Comparison of ENCODE assay signal across 17 cellular contexts in genomic region chr14:38089123-38089522, GRCh38.
DNase-seq lines count a peak whose midpoint lies in the region; ATAC-seq, FAIRE-seq and TF ChIP-seq lines count a peak whose summit lies in the region.
"Had no signal": no experiment of that assay in that cellular context is flagged by ENCODE, and none has a peak within 500 bp of the region (broad histone marks: within the 10 kb centered on the region; RNA-seq: fewer than 3 reads in every experiment).

No MANE protein-coding gene starts in this region.

- H3K27me3 Mint-ChIP-seq in activated naive CD8-positive, alpha-beta T cell: no peaks in the 10 kb centered on the region
- H3K27me3 Mint-ChIP-seq: memory B cell had no signal

- H4K20me1 ChIP-seq in DOHH2 (ENCODE audit: control insufficient read depth, insufficient read depth, low read depth, low read length): no peaks in the 10 kb centered on the region

- no peak for FAIRE-seq in HTR-8/SVneo (lab: Jason Lieb, UNC)
- FAIRE-seq: astrocyte had no signal

- ATAC-seq in lower lobe of right lung (no peak), HG03520 (IDR thresholded peaks at IDR 0.05; ENCODE audit: unreplicated experiment) (no peak), HG02870 (IDR thresholded peaks at IDR 0.05; ENCODE audit: unreplicated experiment) (no peak)

- H3K27me3 ChIP-seq in A673 (replicated peaks; ENCODE audit: insufficient read depth, low read depth, low read length, poor library complexity) (no peaks in the 10 kb centered on the region), DOHH2 (ENCODE audit: control insufficient read depth, low read length) (no peaks in the 10 kb centered on the region), lower lobe of right lung (ENCODE audit: low read depth) (no peaks in the 10 kb centered on the region)
- H3K27me3 ChIP-seq: hepatocyte had no signal

- peaks cover 36% of the 10 kb centered on the region for H3K4me1 Mint-ChIP-seq in activated naive CD8-positive, alpha-beta T cell (ENCODE audit: low read depth)
- H3K4me1 Mint-ChIP-seq: memory B cell had no signal

- H3K4me3 Mint-ChIP-seq in activated naive CD8-positive, alpha-beta T cell: peak overlapping the region; percentile 73
- H3K4me3 Mint-ChIP-seq: memory B cell had no signal

- no peak for TF ChIP-seq CTCF in A673 (conservative IDR thresholded peaks at IDR 0.05; ENCODE audit: low read depth, low read length)
- TF ChIP-seq CTCF in DOHH2 (IDR thresholded peaks at IDR 0.05; ENCODE audit: low read depth, low read length, poor library complexity, severe bottlenecking): no peak
- TF ChIP-seq CTCF in lower lobe of right lung (IDR thresholded peaks at IDR 0.05): no peak
- no peak for TF ChIP-seq CTCF in GM13977 (IDR thresholded peaks at IDR 0.05; ENCODE audit: extremely low read depth, insufficient read depth, missing control alignments)

- BruUV-seq in A673 (replicated peaks; lab: Mats Ljungman, UMichigan): no TSS peak

- H3K79me2 ChIP-seq in DOHH2 (ENCODE audit: control insufficient read depth, low read length): no peaks in the 10 kb centered on the region
- H3K79me2 ChIP-seq: hepatocyte, parathyroid adenoma had no signal

- no peaks in the 10 kb centered on the region for H3K4me1 ChIP-seq in A673 (ENCODE audit: insufficient read depth, low read length, poor library complexity, severe bottlenecking)
- H3K4me1 ChIP-seq in DOHH2 (ENCODE audit: control insufficient read depth, low read length): peaks cover 15% of the 10 kb centered on the region
- H3K4me1 ChIP-seq in lower lobe of right lung: peaks cover 9% of the 10 kb centered on the region
- H3K4me1 ChIP-seq: parathyroid adenoma had no signal

- no peak overlapping the region for H3K27ac ChIP-seq in A673 (ENCODE audit: low read depth, low read length, poor library complexity, severe bottlenecking)
- no peak overlapping the region for H3K27ac ChIP-seq in DOHH2 (ENCODE audit: low read depth, low read length)
- no peak overlapping the region for H3K27ac ChIP-seq in lower lobe of right lung
- H3K27ac ChIP-seq: hepatocyte, parathyroid adenoma had no signal

- H3K36me3 ChIP-seq in A673 (ENCODE audit: insufficient read depth, low read length, poor library complexity, severe bottlenecking) (no peaks in the 10 kb centered on the region), DOHH2 (ENCODE audit: control insufficient read depth, low read length) (peaks cover 8% of the 10 kb centered on the region; the same call in 1 of the 2 replicates), lower lobe of right lung (no peaks in the 10 kb centered on the region)

- intact Hi-C loops in A673 (cut with micrococcal nuclease; ENCODE audit: unreplicated experiment) (no loop called here), lower lobe of right lung (cut with DNase I) (no loop called here)

- H3F3A ChIP-seq in DOHH2 (ENCODE audit: control insufficient read depth, insufficient read depth): no peaks in the 10 kb centered on the region

- no peaks in the 10 kb centered on the region for H3K9me2 ChIP-seq in DOHH2 (replicated peaks; ENCODE audit: control insufficient read depth, low read length)

- H3K36me3 Mint-ChIP-seq in activated naive CD8-positive, alpha-beta T cell: peaks cover 13% of the 10 kb centered on the region
- H3K36me3 Mint-ChIP-seq: memory B cell had no signal

- in situ Hi-C loops in GM13977 (cut with MboI; ENCODE audit: low pct_unique_long_range_greater_than_20kb, low sequenced_read_pairs, unreplicated experiment): no loop called here

- peak overlapping the region; percentile 18 for H3K27ac Mint-ChIP-seq in activated naive CD8-positive, alpha-beta T cell
- H3K27ac Mint-ChIP-seq: memory B cell had no signal

- POLR2A ChIA-PET in A673 (lab: Charles Lee; ENCODE audit: low non-redundant PET): no interaction called here

- H3K9me3 ChIP-seq in A673 (ENCODE audit: low read depth, low read length, poor library complexity, severe bottlenecking) (peaks cover 6% of the 10 kb centered on the region), DOHH2 (ENCODE audit: control insufficient read depth, insufficient read depth, low read length) (peaks cover 15% of the 10 kb centered on the region; the same call in 1 of the 2 replicates), lower lobe of right lung (peaks cover 16% of the 10 kb centered on the region)

- H3K9me3 Mint-ChIP-seq in activated naive CD8-positive, alpha-beta T cell (ENCODE audit: low read depth): peaks cover 15% of the 10 kb centered on the region

- H3K4me3 ChIP-seq in A673 (ENCODE audit: low read depth, low read length, poor library complexity, severe bottlenecking): peak overlapping the region; percentile 13
- peak overlapping the region; percentile 25 for H3K4me3 ChIP-seq in DOHH2 (ENCODE audit: low read length)
- H3K4me3 ChIP-seq in lower lobe of right lung: peak overlapping the region; percentile 40
- H3K4me3 ChIP-seq: hepatocyte had no signal

- CTCF ChIA-PET in A673 (lab: Charles Lee): no interaction called here

- DNase-seq in A673 (ENCODE audit: low spot score) (no peak), lower lobe of right lung (no peak), GM13977 (ENCODE audit: low spot score) (no peak), HTR-8/SVneo (ENCODE audit: insufficient read length, low spot score) (no peak)
- DNase-seq: effector CD8-positive, alpha-beta T cell; NCI-H1048; NCI-H510A; RPMI8226; stimulated activated CD4-positive, alpha-beta T cell treated with anti-CD3 and anti-CD28 coated beads, Interleukin-4, amount 100 ng/mL, for 24 hours had no signal

- no peak overlapping the region for H3K4me2 ChIP-seq in DOHH2 (ENCODE audit: low read length)
- H3K4me2 ChIP-seq: hepatocyte had no signal
